21 cellular contexts compared by ENCODE assay signal in genomic region chr7:94912085-94912484, GRCh38. TPM values are rescaled to one million over a fixed set of nuclear protein-coding genes. Genes with fewer than 3 reads are reported as not detected.
DNase-seq lines count a peak whose midpoint lies in the region; ATAC-seq, FAIRE-seq and TF ChIP-seq lines count a peak whose summit lies in the region.
"Had no signal": no experiment of that assay in that cellular context is flagged by ENCODE, and none has a peak within 500 bp of the region (broad histone marks: within the 10 kb centered on the region; RNA-seq: fewer than 3 reads in every experiment).

No MANE protein-coding gene starts in this region.

- H3K4me1 ChIP-seq in HUES48 (ENCODE audit: control insufficient read depth, insufficient read depth, low read length) (peaks cover 67% of the 10 kb centered on the region), iPS-20b (ENCODE audit: insufficient read depth, low read length) (peaks cover 52% of the 10 kb centered on the region; the same call in 1 of the 2 replicates), psoas muscle (peaks cover 26% of the 10 kb centered on the region)

- H3K9me3 ChIP-seq in HUES48 (ENCODE audit: control insufficient read depth, insufficient read depth, low read length) (no peaks in the 10 kb centered on the region), iPS-20b (ENCODE audit: insufficient read depth, low read depth, low read length) (no peaks in the 10 kb centered on the region), psoas muscle (no peaks in the 10 kb centered on the region)
- H3K9me3 ChIP-seq: body of pancreas, ovary, tibial artery had no signal

- H3K9ac ChIP-seq in HUES48 (ENCODE audit: low read depth, low read length) (no peak overlapping the region), iPS-20b (ENCODE audit: low read depth, low read length) (no peak overlapping the region)

- FAIRE-seq in RCC 7860 (lab: Jason Lieb, UNC), result peak; percentile 59
- FAIRE-seq: colon, GM12891 had no signal

- intact Hi-C loops in psoas muscle (cut with DNase I), result no loop called here

- H3K4me3 ChIP-seq in HUES48 (ENCODE audit: low read depth, low read length), result peak overlapping the region; percentile 37; the same call in 1 of the 2 replicates
- peak overlapping the region; percentile 32; the same call in 1 of the 2 replicates for H3K4me3 ChIP-seq in iPS-20b (ENCODE audit: low read length)
- peak overlapping the region; percentile 21 for H3K4me3 ChIP-seq in psoas muscle
- H3K4me3 ChIP-seq: body of pancreas, ovary, tibial artery had no signal

- H3K36me3 ChIP-seq in HUES48 (ENCODE audit: control insufficient read depth, insufficient read depth, low read length) (no peaks in the 10 kb centered on the region), iPS-20b (ENCODE audit: insufficient read depth, low read depth, low read length) (no peaks in the 10 kb centered on the region), psoas muscle (ENCODE audit: insufficient read depth in 1 of 2, low read depth in 1 of 2) (no peaks in the 10 kb centered on the region)
- H3K36me3 ChIP-seq: ovary, tibial artery had no signal

- ATAC-seq in psoas muscle (no peak), GM18870 (IDR thresholded peaks at IDR 0.05; ENCODE audit: unreplicated experiment) (no peak)
- ATAC-seq: body of pancreas had no signal

- no peak for TF ChIP-seq CTCF in psoas muscle (IDR thresholded peaks at IDR 0.05)

- H3K27me3 ChIP-seq in HUES48 (ENCODE audit: control insufficient read depth, insufficient read depth, low read length), result no peaks in the 10 kb centered on the region
- H3K27me3 ChIP-seq in iPS-20b (ENCODE audit: insufficient read depth, low read length), result no peaks in the 10 kb centered on the region
- H3K27me3 ChIP-seq in psoas muscle (ENCODE audit: insufficient read depth in 3 of 3, low read length in 2 of 3), result no peaks in the 10 kb centered on the region
- H3K27me3 ChIP-seq: body of pancreas, ovary, tibial artery had no signal

- H3K27ac ChIP-seq in HUES48 (ENCODE audit: low read depth, low read length) (no peak overlapping the region), iPS-20b (ENCODE audit: low read length) (no peak overlapping the region), psoas muscle (no peak overlapping the region)
- H3K27ac ChIP-seq: body of pancreas, ovary, tibial artery had no signal

- DNase-seq in RCC 7860 (ENCODE audit: low spot score) (no peak), psoas muscle (no peak), DMS153 treated with DMSO at 0.1 percent for 48 hours (lab: John Stamatoyannopoulos, UW; ENCODE audit: unreplicated experiment) (no peak), globus pallidus (ENCODE audit: low spot score) (no peak)
- DNase-seq: body of pancreas; CD8-positive, alpha-beta memory T cell; DMS79; glutamatergic neuron; immature natural killer cell; Karpas-422; NCI-H2029; ovary; Right ventricle myocardium superior; stimulated activated CD4-positive, alpha-beta T cell treated with anti-CD3 and anti-CD28 coated beads, Interleukin-2, amount 100 ng/mL, for 24 hours; tibial artery had no signal

RNA-seq across cellular contexts. Expression of gene PPP1R9A, which starts 4.7 kb away (rescaled TPM):
- 10 to 100 TPM; 13.5 to 18.6 (median 16.2) TPM for total RNA-seq in psoas muscle
- polyA plus RNA-seq in psoas muscle, result 1 to 10 TPM; 1.1 to 2.9 (median 1.4) TPM
- total RNA-seq: activated T-helper 1 cell treated with anti-CD3 and anti-CD28 coated beads, Interleukin-12 subunit alpha, Interleukin-12 subunit beta, Interleukin-2, Interleukin-4 antibody, amounts not matched to agents 30 ng/mL and 10 ng/mL and 1 ng/mL, durations not matched to agents 14 hours and 24 hours and 36 hours had no signal
- polyA plus RNA-seq: CD8-positive, alpha-beta memory T cell had no signal
